Comparison of ENCODE assay signal across 2 cellular contexts in genomic region chr19:38583985-38584305, GRCh38.
TF ChIP-seq lines count a peak whose summit lies in the region.

No MANE protein-coding gene starts in this region.

TF ChIP-seq in A549, 52 proteins besides CTCF, POLR2A, EP300 and RAD21:
- no peak for TF ChIP-seq FOSB (CRISPR knock-in tag; IDR thresholded peaks at IDR 0.05)
- TF ChIP-seq ZFP36 (IDR thresholded peaks at IDR 0.05; ENCODE audit: borderline replicate concordance, partially characterized antibody): peak; percentile 73

TF ChIP-seq in GM12878, 131 proteins besides CTCF, POLR2A, EP300 and RAD21:
- TF ChIP-seq CHD2 (IDR thresholded peaks at IDR 0.05; ENCODE audit: borderline replicate concordance, low read depth, low read length) (0 out of 2 replicates have a peak, but pooled peaks have one; percentile 4), TCF3 (IDR thresholded peaks at IDR 0.05; ENCODE audit: borderline replicate concordance, insufficient read depth, low read depth, low read length) (no peak), EED (IDR thresholded peaks at IDR 0.05; ENCODE audit: low read depth) (peak; percentile 32; the same call in 1 of the 2 replicates), E2F4 (IDR thresholded peaks at IDR 0.05; ENCODE audit: low read depth, low read length) (no peak), IKZF1 (conservative IDR thresholded peaks at IDR 0.05) (peak; percentile 82; the same call in 1 of the 2 replicates), IKZF2 (IDR thresholded peaks at IDR 0.05) (peak; percentile 68 to 87; a peak in 3 of 4 replicates), SMARCA5 (IDR thresholded peaks at IDR 0.05) (peak; percentile 54; the same call in 1 of the 2 replicates), KLF5 (IDR thresholded peaks at IDR 0.05; ENCODE audit: partially characterized antibody) (no peak), RELB (IDR thresholded peaks at IDR 0.05; ENCODE audit: low read depth) (peak; percentile 75), CUX1 (IDR thresholded peaks at IDR 0.05; ENCODE audit: insufficient replicate concordance, low read depth, low read length) (no peak)
